ENCODE assay signal across 1 cellular context in genomic region chr19:961866-962620, GRCh38.
A peak's percentile ranks its signal among the peaks of the same experiment; 100 is the strongest.
TF ChIP-seq lines count a peak whose summit lies in the region.

No MANE protein-coding gene starts in this region.

TF ChIP-seq in IMR-90, 13 proteins besides CTCF, POLR2A, EP300 and RAD21:
- peak; percentile 45; the same call in 1 of the 2 replicates for TF ChIP-seq MAZ (IDR thresholded peaks at IDR 0.05; ENCODE audit: borderline replicate concordance, low read depth, low read length)
- TF ChIP-seq USF2 (IDR thresholded peaks at IDR 0.05; ENCODE audit: low read depth, low read length) = peak; percentile 44; the same call in 1 of the 2 replicates
- no peak for TF ChIP-seq FOS (IDR thresholded peaks at IDR 0.05; ENCODE audit: low read depth, low read length)
